Comparison of ENCODE assay signal across 3 cellular contexts in the genomic region with DNA sequence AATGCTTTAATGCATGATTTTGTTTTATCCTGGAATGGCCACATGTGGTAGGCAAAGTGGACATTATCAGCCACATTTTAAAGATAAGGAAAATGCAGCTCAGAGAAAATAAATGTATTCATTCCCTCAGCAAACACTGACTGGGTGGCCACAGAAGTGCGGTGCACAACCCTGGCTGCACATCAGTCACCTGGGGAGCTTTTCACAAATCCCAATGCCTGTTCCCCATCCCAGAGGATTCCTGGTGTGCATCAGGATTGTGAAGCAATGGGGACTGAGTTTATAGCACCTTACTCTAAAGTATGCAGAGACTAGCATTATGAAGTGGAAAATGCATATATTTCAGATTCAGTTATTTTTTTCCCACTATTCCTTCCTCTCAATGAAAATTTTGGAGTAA.
A peak's percentile ranks its signal among the peaks of the same experiment; 100 is the strongest.
TF ChIP-seq lines count a peak whose summit lies in the region.

No MANE protein-coding gene starts in this region.

TF ChIP-seq in SK-N-SH, 30 proteins besides CTCF, POLR2A, EP300 and RAD21:
- TF ChIP-seq GATA2 (CRISPR knock-in tag; IDR thresholded peaks at IDR 0.05) (peak; percentile 32; the same call in 1 of the 2 replicates), NFIC (IDR thresholded peaks at IDR 0.05; ENCODE audit: borderline replicate concordance) (no peak)

TF ChIP-seq in SK-N-SH treated with all-trans-retinoic acid at 6 μM for 48 hours, 23 proteins besides CTCF, POLR2A, EP300 and RAD21:
- TF ChIP-seq BACH2 (CRISPR knock-in tag; IDR thresholded peaks at IDR 0.05; ENCODE audit: borderline replicate concordance) (no peak), ZNF70 (CRISPR knock-in tag; IDR thresholded peaks at IDR 0.05) (no peak), ZFP3 (CRISPR knock-in tag; IDR thresholded peaks at IDR 0.05) (no peak), ZFP30 (CRISPR knock-in tag; IDR thresholded peaks at IDR 0.05) (no peak), GLIS3 (CRISPR knock-in tag; IDR thresholded peaks at IDR 0.05) (no peak)
- TF ChIP-seq, protein P1, sequence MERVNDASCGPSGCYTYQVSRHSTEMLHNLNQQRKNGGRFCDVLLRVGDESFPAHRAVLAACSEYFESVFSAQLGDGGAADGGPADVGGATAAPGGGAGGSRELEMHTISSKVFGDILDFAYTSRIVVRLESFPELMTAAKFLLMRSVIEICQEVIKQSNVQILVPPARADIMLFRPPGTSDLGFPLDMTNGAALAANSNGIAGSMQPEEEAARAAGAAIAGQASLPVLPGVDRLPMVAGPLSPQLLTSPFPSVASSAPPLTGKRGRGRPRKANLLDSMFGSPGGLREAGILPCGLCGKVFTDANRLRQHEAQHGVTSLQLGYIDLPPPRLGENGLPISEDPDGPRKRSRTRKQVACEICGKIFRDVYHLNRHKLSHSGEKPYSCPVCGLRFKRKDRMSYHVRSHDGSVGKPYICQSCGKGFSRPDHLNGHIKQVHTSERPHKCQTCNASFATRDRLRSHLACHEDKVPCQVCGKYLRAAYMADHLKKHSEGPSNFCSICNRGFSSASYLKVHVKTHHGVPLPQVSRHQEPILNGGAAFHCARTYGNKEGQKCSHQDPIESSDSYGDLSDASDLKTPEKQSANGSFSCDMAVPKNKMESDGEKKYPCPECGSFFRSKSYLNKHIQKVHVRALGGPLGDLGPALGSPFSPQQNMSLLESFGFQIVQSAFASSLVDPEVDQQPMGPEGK (CRISPR knock-in tag; IDR thresholded peaks at IDR 0.05; ENCODE audit: borderline replicate concordance): no peak

TF ChIP-seq in H1, 55 proteins besides CTCF, POLR2A, EP300 and RAD21:
- peak; percentile 67 for TF ChIP-seq NANOG (IDR thresholded peaks at IDR 0.05; ENCODE audit: insufficient read depth, low read depth, low read length, poor library complexity, severe bottlenecking)
- TF ChIP-seq SIRT6 (IDR thresholded peaks at IDR 0.05; ENCODE audit: low read length): no peak
- TF ChIP-seq, protein P2, sequence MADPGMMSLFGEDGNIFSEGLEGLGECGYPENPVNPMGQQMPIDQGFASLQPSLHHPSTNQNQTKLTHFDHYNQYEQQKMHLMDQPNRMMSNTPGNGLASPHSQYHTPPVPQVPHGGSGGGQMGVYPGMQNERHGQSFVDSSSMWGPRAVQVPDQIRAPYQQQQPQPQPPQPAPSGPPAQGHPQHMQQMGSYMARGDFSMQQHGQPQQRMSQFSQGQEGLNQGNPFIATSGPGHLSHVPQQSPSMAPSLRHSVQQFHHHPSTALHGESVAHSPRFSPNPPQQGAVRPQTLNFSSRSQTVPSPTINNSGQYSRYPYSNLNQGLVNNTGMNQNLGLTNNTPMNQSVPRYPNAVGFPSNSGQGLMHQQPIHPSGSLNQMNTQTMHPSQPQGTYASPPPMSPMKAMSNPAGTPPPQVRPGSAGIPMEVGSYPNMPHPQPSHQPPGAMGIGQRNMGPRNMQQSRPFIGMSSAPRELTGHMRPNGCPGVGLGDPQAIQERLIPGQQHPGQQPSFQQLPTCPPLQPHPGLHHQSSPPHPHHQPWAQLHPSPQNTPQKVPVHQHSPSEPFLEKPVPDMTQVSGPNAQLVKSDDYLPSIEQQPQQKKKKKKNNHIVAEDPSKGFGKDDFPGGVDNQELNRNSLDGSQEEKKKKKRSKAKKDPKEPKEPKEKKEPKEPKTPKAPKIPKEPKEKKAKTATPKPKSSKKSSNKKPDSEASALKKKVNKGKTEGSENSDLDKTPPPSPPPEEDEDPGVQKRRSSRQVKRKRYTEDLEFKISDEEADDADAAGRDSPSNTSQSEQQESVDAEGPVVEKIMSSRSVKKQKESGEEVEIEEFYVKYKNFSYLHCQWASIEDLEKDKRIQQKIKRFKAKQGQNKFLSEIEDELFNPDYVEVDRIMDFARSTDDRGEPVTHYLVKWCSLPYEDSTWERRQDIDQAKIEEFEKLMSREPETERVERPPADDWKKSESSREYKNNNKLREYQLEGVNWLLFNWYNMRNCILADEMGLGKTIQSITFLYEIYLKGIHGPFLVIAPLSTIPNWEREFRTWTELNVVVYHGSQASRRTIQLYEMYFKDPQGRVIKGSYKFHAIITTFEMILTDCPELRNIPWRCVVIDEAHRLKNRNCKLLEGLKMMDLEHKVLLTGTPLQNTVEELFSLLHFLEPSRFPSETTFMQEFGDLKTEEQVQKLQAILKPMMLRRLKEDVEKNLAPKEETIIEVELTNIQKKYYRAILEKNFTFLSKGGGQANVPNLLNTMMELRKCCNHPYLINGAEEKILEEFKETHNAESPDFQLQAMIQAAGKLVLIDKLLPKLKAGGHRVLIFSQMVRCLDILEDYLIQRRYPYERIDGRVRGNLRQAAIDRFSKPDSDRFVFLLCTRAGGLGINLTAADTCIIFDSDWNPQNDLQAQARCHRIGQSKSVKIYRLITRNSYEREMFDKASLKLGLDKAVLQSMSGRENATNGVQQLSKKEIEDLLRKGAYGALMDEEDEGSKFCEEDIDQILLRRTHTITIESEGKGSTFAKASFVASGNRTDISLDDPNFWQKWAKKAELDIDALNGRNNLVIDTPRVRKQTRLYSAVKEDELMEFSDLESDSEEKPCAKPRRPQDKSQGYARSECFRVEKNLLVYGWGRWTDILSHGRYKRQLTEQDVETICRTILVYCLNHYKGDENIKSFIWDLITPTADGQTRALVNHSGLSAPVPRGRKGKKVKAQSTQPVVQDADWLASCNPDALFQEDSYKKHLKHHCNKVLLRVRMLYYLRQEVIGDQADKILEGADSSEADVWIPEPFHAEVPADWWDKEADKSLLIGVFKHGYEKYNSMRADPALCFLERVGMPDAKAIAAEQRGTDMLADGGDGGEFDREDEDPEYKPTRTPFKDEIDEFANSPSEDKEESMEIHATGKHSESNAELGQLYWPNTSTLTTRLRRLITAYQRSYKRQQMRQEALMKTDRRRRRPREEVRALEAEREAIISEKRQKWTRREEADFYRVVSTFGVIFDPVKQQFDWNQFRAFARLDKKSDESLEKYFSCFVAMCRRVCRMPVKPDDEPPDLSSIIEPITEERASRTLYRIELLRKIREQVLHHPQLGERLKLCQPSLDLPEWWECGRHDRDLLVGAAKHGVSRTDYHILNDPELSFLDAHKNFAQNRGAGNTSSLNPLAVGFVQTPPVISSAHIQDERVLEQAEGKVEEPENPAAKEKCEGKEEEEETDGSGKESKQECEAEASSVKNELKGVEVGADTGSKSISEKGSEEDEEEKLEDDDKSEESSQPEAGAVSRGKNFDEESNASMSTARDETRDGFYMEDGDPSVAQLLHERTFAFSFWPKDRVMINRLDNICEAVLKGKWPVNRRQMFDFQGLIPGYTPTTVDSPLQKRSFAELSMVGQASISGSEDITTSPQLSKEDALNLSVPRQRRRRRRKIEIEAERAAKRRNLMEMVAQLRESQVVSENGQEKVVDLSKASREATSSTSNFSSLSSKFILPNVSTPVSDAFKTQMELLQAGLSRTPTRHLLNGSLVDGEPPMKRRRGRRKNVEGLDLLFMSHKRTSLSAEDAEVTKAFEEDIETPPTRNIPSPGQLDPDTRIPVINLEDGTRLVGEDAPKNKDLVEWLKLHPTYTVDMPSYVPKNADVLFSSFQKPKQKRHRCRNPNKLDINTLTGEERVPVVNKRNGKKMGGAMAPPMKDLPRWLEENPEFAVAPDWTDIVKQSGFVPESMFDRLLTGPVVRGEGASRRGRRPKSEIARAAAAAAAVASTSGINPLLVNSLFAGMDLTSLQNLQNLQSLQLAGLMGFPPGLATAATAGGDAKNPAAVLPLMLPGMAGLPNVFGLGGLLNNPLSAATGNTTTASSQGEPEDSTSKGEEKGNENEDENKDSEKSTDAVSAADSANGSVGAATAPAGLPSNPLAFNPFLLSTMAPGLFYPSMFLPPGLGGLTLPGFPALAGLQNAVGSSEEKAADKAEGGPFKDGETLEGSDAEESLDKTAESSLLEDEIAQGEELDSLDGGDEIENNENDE (IDR thresholded peaks at IDR 0.05; ENCODE audit: insufficient replicate concordance, low read length): no peak
- no peak for TF ChIP-seq SAP30 (IDR thresholded peaks at IDR 0.05; ENCODE audit: insufficient read depth, insufficient replicate concordance, low read length)
- no peak for TF ChIP-seq CREB1 (IDR thresholded peaks at IDR 0.05)
- TF ChIP-seq, protein P3, sequence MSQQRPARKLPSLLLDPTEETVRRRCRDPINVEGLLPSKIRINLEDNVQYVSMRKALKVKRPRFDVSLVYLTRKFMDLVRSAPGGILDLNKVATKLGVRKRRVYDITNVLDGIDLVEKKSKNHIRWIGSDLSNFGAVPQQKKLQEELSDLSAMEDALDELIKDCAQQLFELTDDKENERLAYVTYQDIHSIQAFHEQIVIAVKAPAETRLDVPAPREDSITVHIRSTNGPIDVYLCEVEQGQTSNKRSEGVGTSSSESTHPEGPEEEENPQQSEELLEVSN (IDR thresholded peaks at IDR 0.05): no peak
- TF ChIP-seq CEBPB (IDR thresholded peaks at IDR 0.05; ENCODE audit: low read depth, low read length): 0 out of 2 replicates have a peak, but pooled peaks have one; percentile 33
